In genomic region chr6:90113389-90113788, GRCh38 we compare ENCODE assay signal across 24 cellular contexts.
"Had no signal": no experiment of that assay in that cellular context is flagged by ENCODE, and none has a peak within 500 bp of the region (broad histone marks: within the 10 kb centered on the region; RNA-seq: fewer than 3 reads in every experiment).

No MANE protein-coding gene starts in this region.

- H3K4me3 ChIP-seq: colonic mucosa, dorsolateral prefrontal cortex, esophagus muscularis mucosa, left ventricle myocardium inferior, pancreas, stomach, suprapubic skin, tibial nerve, uterus had no signal

- ATAC-seq: activated T-cell treated with anti-CD3 and anti-CD28 coated beads, Interleukin-2, amount 50 U/mL, for 72 hours; effector memory CD8-positive, alpha-beta T cell; pancreas; right cardiac atrium had no signal

- H3K27me3 ChIP-seq: colonic mucosa, dorsolateral prefrontal cortex, esophagus muscularis mucosa, pancreas, stomach, suprapubic skin, tibial nerve, uterus had no signal

- DNase-seq: activated CD4-positive, CD25-positive, alpha-beta regulatory T cell treated with anti-CD3 and anti-CD28 coated beads, Interleukin-2, amount 50 U/mL, for 72 hours; activated CD8-positive, alpha-beta memory T cell treated with anti-CD3 and anti-CD28 coated beads, Interleukin-2, amount 50 U/mL, for 48 hours; activated effector memory CD4-positive, alpha-beta T cell treated with Interleukin-2 at 50 U/mL for 16 hours; activated naive CD4-positive, alpha-beta T cell treated with anti-CD3 and anti-CD28 coated beads, Interleukin-2, amount 50 U/mL, for 16 hours; activated T-cell treated with anti-CD3 and anti-CD28 coated beads, Interleukin-2, amount 50 U/mL, for 72 hours; amygdala; colonic mucosa; dorsolateral prefrontal cortex; effector memory CD8-positive, alpha-beta T cell; hypothalamus; left ventricle myocardium inferior; midbrain; nephron progenitor cell; pancreas; right cardiac atrium; stimulated activated CD4-positive, alpha-beta T cell treated with anti-CD3 and anti-CD28 coated beads, Interleukin-4, amount 100 ng/mL, for 24 hours; stomach; SW 1271; uterus had no signal

- H3K4me3 Mint-ChIP-seq: activated T-cell treated with anti-CD3 and anti-CD28 coated beads, Interleukin-2, amount 50 U/mL, for 72 hours; effector memory CD8-positive, alpha-beta T cell; nephron progenitor cell; T-helper 2 cell treated with Interferon-gamma antibody and Interleukin-4, amounts not matched to agents 5 μg/mL and 100 μg/mL, for 36 hours had no signal

- H3K9me3 ChIP-seq: colonic mucosa, pancreas had no signal

- H3K27ac Mint-ChIP-seq: activated T-cell treated with anti-CD3 and anti-CD28 coated beads, Interleukin-2, amount 50 U/mL, for 72 hours; effector memory CD8-positive, alpha-beta T cell; nephron progenitor cell; T-helper 2 cell treated with Interferon-gamma antibody and Interleukin-4, amounts not matched to agents 5 μg/mL and 100 μg/mL, for 36 hours had no signal

- H3K36me3 ChIP-seq: colonic mucosa, esophagus muscularis mucosa, left ventricle myocardium inferior, pancreas, stomach, suprapubic skin, tibial nerve, uterus had no signal

- H3K27ac ChIP-seq: colonic mucosa, dorsolateral prefrontal cortex, esophagus muscularis mucosa, left ventricle myocardium inferior, pancreas, stomach, suprapubic skin, tibial nerve, uterus, VCaP had no signal

- H3K4me1 Mint-ChIP-seq: nephron progenitor cell had no signal

- H3K4me1 ChIP-seq: colonic mucosa, esophagus muscularis mucosa, left ventricle myocardium inferior, pancreas, stomach, suprapubic skin, uterus had no signal
